In the genomic region with DNA sequence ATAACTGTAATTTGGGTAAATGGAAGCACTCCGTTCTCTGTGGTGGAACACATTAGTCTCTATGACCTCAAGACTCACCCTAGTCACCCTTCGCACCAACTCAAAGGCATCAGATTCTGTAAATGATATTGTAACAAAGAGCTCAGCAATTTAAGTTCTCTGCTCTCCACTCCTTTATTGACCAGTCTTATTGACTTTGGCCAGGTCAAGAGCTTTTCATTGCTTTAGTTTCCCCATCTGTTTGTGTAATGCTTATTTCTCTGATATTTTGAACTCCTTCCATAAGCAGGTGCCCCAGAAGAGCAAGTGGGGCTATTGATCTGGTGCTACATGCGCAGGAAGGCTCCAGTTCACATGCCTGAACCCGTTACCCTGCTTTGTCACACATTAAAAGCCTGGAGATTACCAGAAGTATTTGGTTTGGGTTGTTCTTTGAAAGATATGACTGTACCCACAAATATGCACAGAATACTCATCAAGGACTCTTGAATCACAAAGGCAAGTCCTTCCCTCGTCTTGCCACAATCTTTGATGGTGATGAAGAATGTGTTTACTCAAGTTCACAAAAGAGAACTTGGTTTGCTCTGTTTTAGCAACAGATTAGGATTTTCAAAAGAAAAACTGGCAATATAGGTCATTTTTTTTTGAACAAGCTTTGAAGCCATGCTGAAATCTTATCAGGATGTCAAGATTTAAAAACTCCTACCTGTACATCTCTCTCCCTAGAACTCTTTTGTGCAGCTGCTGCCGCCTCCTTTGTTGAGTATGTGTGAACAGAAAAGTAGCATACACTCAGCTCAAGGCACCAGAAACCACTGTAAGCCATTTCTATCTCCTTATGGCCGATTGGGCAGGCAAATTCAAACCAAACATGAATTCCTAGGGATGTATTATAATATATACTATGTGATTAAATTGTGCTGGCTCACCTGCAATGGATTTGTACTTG, we compare ENCODE assay signal across 1 cellular context.
A peak's percentile ranks its signal among the peaks of the same experiment; 100 is the strongest.
TF ChIP-seq lines count a peak whose summit lies in the region.

No MANE protein-coding gene starts in this region.

TF ChIP-seq in HepG2, 621 proteins besides CTCF, POLR2A, EP300 and RAD21 (continued from another document and continues in another):
- TF ChIP-seq ZNF33A (CRISPR knock-in tag; IDR thresholded peaks at IDR 0.05; ENCODE audit: borderline replicate concordance) (no peak), ZNF207 (IDR thresholded peaks at IDR 0.05; ENCODE audit: borderline replicate concordance) (no peak), THYN1 (CRISPR knock-in tag; IDR thresholded peaks at IDR 0.05; ENCODE audit: borderline replicate concordance, low read depth) (no peak), GFI1 (CRISPR knock-in tag; IDR thresholded peaks at IDR 0.05; ENCODE audit: borderline replicate concordance) (peak; percentile 86), KAT8 (CRISPR knock-in tag; IDR thresholded peaks at IDR 0.05) (peak; percentile 39; the same call in 1 of the 2 replicates), SALL2 (CRISPR knock-in tag; IDR thresholded peaks at IDR 0.05) (peak; percentile 51; the same call in 1 of the 2 replicates), MED13 (CRISPR knock-in tag; IDR thresholded peaks at IDR 0.05) (peak; percentile 86), ZNF451 (CRISPR knock-in tag; IDR thresholded peaks at IDR 0.05) (no peak), ZNF431 (CRISPR knock-in tag; IDR thresholded peaks at IDR 0.05; ENCODE audit: borderline replicate concordance, low read depth) (no peak), FOXJ3 (CRISPR knock-in tag; IDR thresholded peaks at IDR 0.05; ENCODE audit: borderline replicate concordance) (peak; percentile 93; the same call in 1 of the 2 replicates), HOXA5 (CRISPR knock-in tag; IDR thresholded peaks at IDR 0.05) (0 out of 2 replicates have a peak, but pooled peaks have one; percentile 33), POLR2G (IDR thresholded peaks at IDR 0.05; ENCODE audit: low read depth, low read length) (no peak), DPF2 (CRISPR knock-in tag; IDR thresholded peaks at IDR 0.05; ENCODE audit: borderline replicate concordance, low read depth) (peak; percentile 68), ZNF264 (CRISPR knock-in tag; IDR thresholded peaks at IDR 0.05) (peak; percentile 53; the same call in 1 of the 2 replicates), MTF2 (CRISPR knock-in tag; IDR thresholded peaks at IDR 0.05; ENCODE audit: borderline replicate concordance) (no peak), HNF4A (CRISPR knock-in tag; IDR thresholded peaks at IDR 0.05) (peak; percentile 82), NFKB2 (CRISPR knock-in tag; IDR thresholded peaks at IDR 0.05; ENCODE audit: borderline replicate concordance) (no peak), TBX2 (CRISPR knock-in tag; IDR thresholded peaks at IDR 0.05; ENCODE audit: borderline replicate concordance) (peak; percentile 66), NCOA2 (CRISPR knock-in tag; IDR thresholded peaks at IDR 0.05) (peak; percentile 94), ZNF773 (CRISPR knock-in tag; IDR thresholded peaks at IDR 0.05; ENCODE audit: borderline replicate concordance) (no peak), ZNF337 (CRISPR knock-in tag; IDR thresholded peaks at IDR 0.05; ENCODE audit: borderline replicate concordance, low read depth) (0 out of 2 replicates have a peak, but pooled peaks have one; percentile 41), SUZ12 (IDR thresholded peaks at IDR 0.05; ENCODE audit: low read depth, low read length) (no peak), MBNL3 (CRISPR knock-in tag; conservative IDR thresholded peaks at IDR 0.05) (no peak), ZNF782 (CRISPR knock-in tag; IDR thresholded peaks at IDR 0.05; ENCODE audit: borderline replicate concordance) (no peak), ZNF7 (CRISPR knock-in tag; IDR thresholded peaks at IDR 0.05) (no peak)
- TF ChIP-seq, protein P1, sequence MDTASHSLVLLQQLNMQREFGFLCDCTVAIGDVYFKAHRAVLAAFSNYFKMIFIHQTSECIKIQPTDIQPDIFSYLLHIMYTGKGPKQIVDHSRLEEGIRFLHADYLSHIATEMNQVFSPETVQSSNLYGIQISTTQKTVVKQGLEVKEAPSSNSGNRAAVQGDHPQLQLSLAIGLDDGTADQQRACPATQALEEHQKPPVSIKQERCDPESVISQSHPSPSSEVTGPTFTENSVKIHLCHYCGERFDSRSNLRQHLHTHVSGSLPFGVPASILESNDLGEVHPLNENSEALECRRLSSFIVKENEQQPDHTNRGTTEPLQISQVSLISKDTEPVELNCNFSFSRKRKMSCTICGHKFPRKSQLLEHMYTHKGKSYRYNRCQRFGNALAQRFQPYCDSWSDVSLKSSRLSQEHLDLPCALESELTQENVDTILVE (CRISPR knock-in tag; IDR thresholded peaks at IDR 0.05): 0 out of 2 replicates have a peak, but pooled peaks have one; percentile 26
- TF ChIP-seq, protein P2, sequence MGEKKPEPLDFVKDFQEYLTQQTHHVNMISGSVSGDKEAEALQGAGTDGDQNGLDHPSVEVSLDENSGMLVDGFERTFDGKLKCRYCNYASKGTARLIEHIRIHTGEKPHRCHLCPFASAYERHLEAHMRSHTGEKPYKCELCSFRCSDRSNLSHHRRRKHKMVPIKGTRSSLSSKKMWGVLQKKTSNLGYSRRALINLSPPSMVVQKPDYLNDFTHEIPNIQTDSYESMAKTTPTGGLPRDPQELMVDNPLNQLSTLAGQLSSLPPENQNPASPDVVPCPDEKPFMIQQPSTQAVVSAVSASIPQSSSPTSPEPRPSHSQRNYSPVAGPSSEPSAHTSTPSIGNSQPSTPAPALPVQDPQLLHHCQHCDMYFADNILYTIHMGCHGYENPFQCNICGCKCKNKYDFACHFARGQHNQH (CRISPR knock-in tag; IDR thresholded peaks at IDR 0.05): 0 out of 2 replicates have a peak, but pooled peaks have one; percentile 40
- TF ChIP-seq, protein P3, sequence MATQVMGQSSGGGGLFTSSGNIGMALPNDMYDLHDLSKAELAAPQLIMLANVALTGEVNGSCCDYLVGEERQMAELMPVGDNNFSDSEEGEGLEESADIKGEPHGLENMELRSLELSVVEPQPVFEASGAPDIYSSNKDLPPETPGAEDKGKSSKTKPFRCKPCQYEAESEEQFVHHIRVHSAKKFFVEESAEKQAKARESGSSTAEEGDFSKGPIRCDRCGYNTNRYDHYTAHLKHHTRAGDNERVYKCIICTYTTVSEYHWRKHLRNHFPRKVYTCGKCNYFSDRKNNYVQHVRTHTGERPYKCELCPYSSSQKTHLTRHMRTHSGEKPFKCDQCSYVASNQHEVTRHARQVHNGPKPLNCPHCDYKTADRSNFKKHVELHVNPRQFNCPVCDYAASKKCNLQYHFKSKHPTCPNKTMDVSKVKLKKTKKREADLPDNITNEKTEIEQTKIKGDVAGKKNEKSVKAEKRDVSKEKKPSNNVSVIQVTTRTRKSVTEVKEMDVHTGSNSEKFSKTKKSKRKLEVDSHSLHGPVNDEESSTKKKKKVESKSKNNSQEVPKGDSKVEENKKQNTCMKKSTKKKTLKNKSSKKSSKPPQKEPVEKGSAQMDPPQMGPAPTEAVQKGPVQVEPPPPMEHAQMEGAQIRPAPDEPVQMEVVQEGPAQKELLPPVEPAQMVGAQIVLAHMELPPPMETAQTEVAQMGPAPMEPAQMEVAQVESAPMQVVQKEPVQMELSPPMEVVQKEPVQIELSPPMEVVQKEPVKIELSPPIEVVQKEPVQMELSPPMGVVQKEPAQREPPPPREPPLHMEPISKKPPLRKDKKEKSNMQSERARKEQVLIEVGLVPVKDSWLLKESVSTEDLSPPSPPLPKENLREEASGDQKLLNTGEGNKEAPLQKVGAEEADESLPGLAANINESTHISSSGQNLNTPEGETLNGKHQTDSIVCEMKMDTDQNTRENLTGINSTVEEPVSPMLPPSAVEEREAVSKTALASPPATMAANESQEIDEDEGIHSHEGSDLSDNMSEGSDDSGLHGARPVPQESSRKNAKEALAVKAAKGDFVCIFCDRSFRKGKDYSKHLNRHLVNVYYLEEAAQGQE (IDR thresholded peaks at IDR 0.05; ENCODE audit: borderline replicate concordance in 1 of 2, low read depth in 1 of 2, low read length in 2 of 2): peak in 1 of 2 experiments; percentile 31; a peak in 1 of 4 replicates
- TF ChIP-seq, protein P4, sequence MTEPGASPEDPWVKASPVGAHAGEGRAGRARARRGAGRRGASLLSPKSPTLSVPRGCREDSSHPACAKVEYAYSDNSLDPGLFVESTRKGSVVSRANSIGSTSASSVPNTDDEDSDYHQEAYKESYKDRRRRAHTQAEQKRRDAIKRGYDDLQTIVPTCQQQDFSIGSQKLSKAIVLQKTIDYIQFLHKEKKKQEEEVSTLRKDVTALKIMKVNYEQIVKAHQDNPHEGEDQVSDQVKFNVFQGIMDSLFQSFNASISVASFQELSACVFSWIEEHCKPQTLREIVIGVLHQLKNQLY (CRISPR knock-in tag; IDR thresholded peaks at IDR 0.05): peak; percentile 86
- TF ChIP-seq, protein P5, sequence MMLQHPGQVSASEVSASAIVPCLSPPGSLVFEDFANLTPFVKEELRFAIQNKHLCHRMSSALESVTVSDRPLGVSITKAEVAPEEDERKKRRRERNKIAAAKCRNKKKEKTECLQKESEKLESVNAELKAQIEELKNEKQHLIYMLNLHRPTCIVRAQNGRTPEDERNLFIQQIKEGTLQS (CRISPR knock-in tag; IDR thresholded peaks at IDR 0.05): peak; percentile 66; the same call in 1 of the 2 replicates
- TF ChIP-seq, protein P6, sequence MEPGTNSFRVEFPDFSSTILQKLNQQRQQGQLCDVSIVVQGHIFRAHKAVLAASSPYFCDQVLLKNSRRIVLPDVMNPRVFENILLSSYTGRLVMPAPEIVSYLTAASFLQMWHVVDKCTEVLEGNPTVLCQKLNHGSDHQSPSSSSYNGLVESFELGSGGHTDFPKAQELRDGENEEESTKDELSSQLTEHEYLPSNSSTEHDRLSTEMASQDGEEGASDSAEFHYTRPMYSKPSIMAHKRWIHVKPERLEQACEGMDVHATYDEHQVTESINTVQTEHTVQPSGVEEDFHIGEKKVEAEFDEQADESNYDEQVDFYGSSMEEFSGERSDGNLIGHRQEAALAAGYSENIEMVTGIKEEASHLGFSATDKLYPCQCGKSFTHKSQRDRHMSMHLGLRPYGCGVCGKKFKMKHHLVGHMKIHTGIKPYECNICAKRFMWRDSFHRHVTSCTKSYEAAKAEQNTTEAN (CRISPR knock-in tag; conservative IDR thresholded peaks at IDR 0.05): 0 out of 2 replicates have a peak, but pooled peaks have one; percentile 27
- TF ChIP-seq, protein P7, sequence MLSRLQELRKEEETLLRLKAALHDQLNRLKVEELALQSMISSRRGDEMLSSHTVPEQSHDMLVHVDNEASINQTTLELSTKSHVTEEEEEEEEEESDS (CRISPR knock-in tag; IDR thresholded peaks at IDR 0.05; ENCODE audit: borderline replicate concordance): no peak
- TF ChIP-seq, protein P8, sequence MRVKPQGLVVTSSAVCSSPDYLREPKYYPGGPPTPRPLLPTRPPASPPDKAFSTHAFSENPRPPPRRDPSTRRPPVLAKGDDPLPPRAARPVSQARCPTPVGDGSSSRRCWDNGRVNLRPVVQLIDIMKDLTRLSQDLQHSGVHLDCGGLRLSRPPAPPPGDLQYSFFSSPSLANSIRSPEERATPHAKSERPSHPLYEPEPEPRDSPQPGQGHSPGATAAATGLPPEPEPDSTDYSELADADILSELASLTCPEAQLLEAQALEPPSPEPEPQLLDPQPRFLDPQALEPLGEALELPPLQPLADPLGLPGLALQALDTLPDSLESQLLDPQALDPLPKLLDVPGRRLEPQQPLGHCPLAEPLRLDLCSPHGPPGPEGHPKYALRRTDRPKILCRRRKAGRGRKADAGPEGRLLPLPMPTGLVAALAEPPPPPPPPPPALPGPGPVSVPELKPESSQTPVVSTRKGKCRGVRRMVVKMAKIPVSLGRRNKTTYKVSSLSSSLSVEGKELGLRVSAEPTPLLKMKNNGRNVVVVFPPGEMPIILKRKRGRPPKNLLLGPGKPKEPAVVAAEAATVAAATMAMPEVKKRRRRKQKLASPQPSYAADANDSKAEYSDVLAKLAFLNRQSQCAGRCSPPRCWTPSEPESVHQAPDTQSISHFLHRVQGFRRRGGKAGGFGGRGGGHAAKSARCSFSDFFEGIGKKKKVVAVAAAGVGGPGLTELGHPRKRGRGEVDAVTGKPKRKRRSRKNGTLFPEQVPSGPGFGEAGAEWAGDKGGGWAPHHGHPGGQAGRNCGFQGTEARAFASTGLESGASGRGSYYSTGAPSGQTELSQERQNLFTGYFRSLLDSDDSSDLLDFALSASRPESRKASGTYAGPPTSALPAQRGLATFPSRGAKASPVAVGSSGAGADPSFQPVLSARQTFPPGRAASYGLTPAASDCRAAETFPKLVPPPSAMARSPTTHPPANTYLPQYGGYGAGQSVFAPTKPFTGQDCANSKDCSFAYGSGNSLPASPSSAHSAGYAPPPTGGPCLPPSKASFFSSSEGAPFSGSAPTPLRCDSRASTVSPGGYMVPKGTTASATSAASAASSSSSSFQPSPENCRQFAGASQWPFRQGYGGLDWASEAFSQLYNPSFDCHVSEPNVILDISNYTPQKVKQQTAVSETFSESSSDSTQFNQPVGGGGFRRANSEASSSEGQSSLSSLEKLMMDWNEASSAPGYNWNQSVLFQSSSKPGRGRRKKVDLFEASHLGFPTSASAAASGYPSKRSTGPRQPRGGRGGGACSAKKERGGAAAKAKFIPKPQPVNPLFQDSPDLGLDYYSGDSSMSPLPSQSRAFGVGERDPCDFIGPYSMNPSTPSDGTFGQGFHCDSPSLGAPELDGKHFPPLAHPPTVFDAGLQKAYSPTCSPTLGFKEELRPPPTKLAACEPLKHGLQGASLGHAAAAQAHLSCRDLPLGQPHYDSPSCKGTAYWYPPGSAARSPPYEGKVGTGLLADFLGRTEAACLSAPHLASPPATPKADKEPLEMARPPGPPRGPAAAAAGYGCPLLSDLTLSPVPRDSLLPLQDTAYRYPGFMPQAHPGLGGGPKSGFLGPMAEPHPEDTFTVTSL (CRISPR knock-in tag; IDR thresholded peaks at IDR 0.05; ENCODE audit: borderline replicate concordance): peak; percentile 87; the same call in 1 of the 2 replicates
- TF ChIP-seq, protein P9, sequence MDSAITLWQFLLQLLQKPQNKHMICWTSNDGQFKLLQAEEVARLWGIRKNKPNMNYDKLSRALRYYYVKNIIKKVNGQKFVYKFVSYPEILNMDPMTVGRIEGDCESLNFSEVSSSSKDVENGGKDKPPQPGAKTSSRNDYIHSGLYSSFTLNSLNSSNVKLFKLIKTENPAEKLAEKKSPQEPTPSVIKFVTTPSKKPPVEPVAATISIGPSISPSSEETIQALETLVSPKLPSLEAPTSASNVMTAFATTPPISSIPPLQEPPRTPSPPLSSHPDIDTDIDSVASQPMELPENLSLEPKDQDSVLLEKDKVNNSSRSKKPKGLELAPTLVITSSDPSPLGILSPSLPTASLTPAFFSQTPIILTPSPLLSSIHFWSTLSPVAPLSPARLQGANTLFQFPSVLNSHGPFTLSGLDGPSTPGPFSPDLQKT (CRISPR knock-in tag; IDR thresholded peaks at IDR 0.05; ENCODE audit: borderline replicate concordance): no peak
- TF ChIP-seq, protein P10, sequence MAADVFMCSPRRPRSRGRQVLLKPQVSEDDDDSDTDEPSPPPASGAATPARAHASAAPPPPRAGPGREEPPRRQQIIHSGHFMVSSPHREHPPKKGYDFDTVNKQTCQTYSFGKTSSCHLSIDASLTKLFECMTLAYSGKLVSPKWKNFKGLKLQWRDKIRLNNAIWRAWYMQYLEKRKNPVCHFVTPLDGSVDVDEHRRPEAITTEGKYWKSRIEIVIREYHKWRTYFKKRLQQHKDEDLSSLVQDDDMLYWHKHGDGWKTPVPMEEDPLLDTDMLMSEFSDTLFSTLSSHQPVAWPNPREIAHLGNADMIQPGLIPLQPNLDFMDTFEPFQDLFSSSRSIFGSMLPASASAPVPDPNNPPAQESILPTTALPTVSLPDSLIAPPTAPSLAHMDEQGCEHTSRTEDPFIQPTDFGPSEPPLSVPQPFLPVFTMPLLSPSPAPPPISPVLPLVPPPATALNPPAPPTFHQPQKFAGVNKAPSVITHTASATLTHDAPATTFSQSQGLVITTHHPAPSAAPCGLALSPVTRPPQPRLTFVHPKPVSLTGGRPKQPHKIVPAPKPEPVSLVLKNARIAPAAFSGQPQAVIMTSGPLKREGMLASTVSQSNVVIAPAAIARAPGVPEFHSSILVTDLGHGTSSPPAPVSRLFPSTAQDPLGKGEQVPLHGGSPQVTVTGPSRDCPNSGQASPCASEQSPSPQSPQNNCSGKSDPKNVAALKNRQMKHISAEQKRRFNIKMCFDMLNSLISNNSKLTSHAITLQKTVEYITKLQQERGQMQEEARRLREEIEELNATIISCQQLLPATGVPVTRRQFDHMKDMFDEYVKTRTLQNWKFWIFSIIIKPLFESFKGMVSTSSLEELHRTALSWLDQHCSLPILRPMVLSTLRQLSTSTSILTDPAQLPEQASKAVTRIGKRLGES (CRISPR knock-in tag; IDR thresholded peaks at IDR 0.05; ENCODE audit: borderline replicate concordance): peak; percentile 38; the same call in 1 of the 2 replicates
